ENCODE assay signal across 26 cellular contexts in genomic region chr6:110800181-110800838, GRCh38.
"Had no signal": no experiment of that assay in that cellular context is flagged by ENCODE, and none has a peak within 500 bp of the region (broad histone marks: within the 10 kb centered on the region; RNA-seq: fewer than 3 reads in every experiment).

No MANE protein-coding gene starts in this region.

- H3K4me1 ChIP-seq: ascending aorta, body of pancreas, SJSA1 had no signal

- H3K4me3 ChIP-seq: ascending aorta, body of pancreas, MG63, SJSA1 had no signal

- H3K27ac ChIP-seq: ascending aorta, body of pancreas, SJSA1 had no signal

- H3K4me3 Mint-ChIP-seq: activated CD8-positive, alpha-beta T cell treated with anti-CD3 and anti-CD28 coated beads, Interleukin-2, amount 10 ng/mL, durations not matched to agents 7 days and 5 days; activated naive CD8-positive, alpha-beta T cell treated with anti-CD3 and anti-CD28 coated beads, Interleukin-2, amount 50 U/mL, for 24 hours; activated T-cell treated with anti-CD3 and anti-CD28 coated beads, Interleukin-2, amount 50 U/mL, for 4 hours had no signal

- H3K27ac Mint-ChIP-seq: activated CD8-positive, alpha-beta T cell treated with anti-CD3 and anti-CD28 coated beads, Interleukin-2, amount 10 ng/mL, durations not matched to agents 7 days and 5 days; activated naive CD4-positive, alpha-beta T cell treated with anti-CD3 and anti-CD28 coated beads, Interleukin-2, amount 50 U/mL, for 72 hours; activated naive CD8-positive, alpha-beta T cell treated with anti-CD3 and anti-CD28 coated beads, Interleukin-2, amount 50 U/mL, for 24 hours had no signal

- H3K36me3 ChIP-seq: ascending aorta, MG63 had no signal

- H3K9me3 Mint-ChIP-seq: activated naive CD4-positive, alpha-beta T cell treated with anti-CD3 and anti-CD28 coated beads, Interleukin-2, amount 50 U/mL, for 72 hours had no signal

- ATAC-seq: activated CD8-positive, alpha-beta T cell treated with anti-CD3 and anti-CD28 coated beads, Interleukin-2, amount 10 ng/mL, durations not matched to agents 7 days and 5 days; activated naive CD4-positive, alpha-beta T cell treated with anti-CD3 and anti-CD28 coated beads, Interleukin-2, amount 50 U/mL, for 72 hours; activated naive CD8-positive, alpha-beta T cell treated with anti-CD3 and anti-CD28 coated beads, Interleukin-2, amount 50 U/mL, for 24 hours; activated T-cell treated with anti-CD3 and anti-CD28 coated beads, Interleukin-2, amount 50 U/mL, for 4 hours; body of pancreas; SK-N-SH treated with all-trans-retinoic acid at 6 μM for 48 hours had no signal

- H3K27me3 ChIP-seq: ascending aorta, body of pancreas, MG63, SJSA1 had no signal

- DNase-seq: activated CD4-positive, alpha-beta T cell treated with anti-CD3 and anti-CD28 coated beads for 48 hours; activated CD4-positive, alpha-beta T cell treated with anti-CD3 and anti-CD28 coated beads, Interleukin-2, amount 50 U/mL, for 4 hours; activated CD4-positive, CD25-positive, alpha-beta regulatory T cell treated with anti-CD3 and anti-CD28 coated beads, Interleukin-2, amount 50 U/mL, for 72 hours; activated CD8-positive, alpha-beta T cell treated with anti-CD3 and anti-CD28 coated beads, Interleukin-2, amount 10 ng/mL, durations not matched to agents 7 days and 5 days; activated effector memory CD4-positive, alpha-beta T cell treated with anti-CD3 and anti-CD28 coated beads, Interleukin-2, amount 50 U/mL, for 16 hours; activated naive CD4-positive, alpha-beta T cell treated with Interleukin-2 at 50 U/mL for 16 hours; activated naive CD8-positive, alpha-beta T cell treated with anti-CD3 and anti-CD28 coated beads, Interleukin-2, amount 50 U/mL, for 24 hours; activated T-cell treated with anti-CD3 and anti-CD28 coated beads, Interleukin-2, amount 50 U/mL, for 4 hours; amniotic stem cell; body of pancreas; central memory CD4-positive, alpha-beta T cell; MG63; NCI-H1092 treated with DMSO at 0.1 percent for 48 hours; NCI-H1417 treated with DMSO at 0.1 percent for 48 hours; NCI-H1694 treated with DMSO at 0.1 percent for 48 hours; NCI-H2029 treated with DMSO at 0.1 percent for 48 hours; NCI-H345; NCI-H510A; NCI-H526 treated with DMSO at 0.1 percent for 48 hours; NK-92 treated with Interleukin-12 subunit alpha and Interleukin-12 subunit beta, amount 100 ng/mL, for 24 hours; SHP77; SW 1271 had no signal

- H3K9me3 ChIP-seq: ascending aorta, body of pancreas had no signal

- H3K27me3 Mint-ChIP-seq: activated naive CD8-positive, alpha-beta T cell treated with anti-CD3 and anti-CD28 coated beads, Interleukin-2, amount 50 U/mL, for 24 hours had no signal
